Comparison of ENCODE assay signal across 1 cellular context in the genomic region with DNA sequence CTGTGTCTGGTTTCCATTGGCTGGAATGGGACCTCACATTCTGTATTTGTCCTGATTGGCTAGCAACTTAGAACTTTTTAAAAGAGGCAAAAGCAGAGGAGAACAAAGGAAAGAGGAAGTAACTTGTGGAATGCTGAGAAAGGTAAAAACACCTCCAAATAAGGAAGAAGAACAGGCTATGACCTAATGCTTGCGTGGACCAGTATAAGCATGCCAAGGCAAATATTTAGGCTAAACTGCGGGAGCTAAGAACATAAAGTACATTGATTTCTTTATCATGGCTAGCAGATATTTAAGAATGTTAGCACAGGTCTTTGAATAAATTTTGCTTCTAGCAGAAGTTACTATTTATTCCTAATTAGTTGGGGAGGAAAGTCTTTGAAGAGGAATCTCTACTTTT.
A peak's percentile ranks its signal among the peaks of the same experiment; 100 is the strongest.
TF ChIP-seq lines count a peak whose summit lies in the region.

No MANE protein-coding gene starts in this region.

TF ChIP-seq in H1, 55 proteins besides CTCF, POLR2A, EP300 and RAD21:
- TF ChIP-seq SRF (IDR thresholded peaks at IDR 0.05; ENCODE audit: low read depth, low read length): peak; percentile 76
